8 cellular contexts compared by ENCODE assay signal in the genomic region with DNA sequence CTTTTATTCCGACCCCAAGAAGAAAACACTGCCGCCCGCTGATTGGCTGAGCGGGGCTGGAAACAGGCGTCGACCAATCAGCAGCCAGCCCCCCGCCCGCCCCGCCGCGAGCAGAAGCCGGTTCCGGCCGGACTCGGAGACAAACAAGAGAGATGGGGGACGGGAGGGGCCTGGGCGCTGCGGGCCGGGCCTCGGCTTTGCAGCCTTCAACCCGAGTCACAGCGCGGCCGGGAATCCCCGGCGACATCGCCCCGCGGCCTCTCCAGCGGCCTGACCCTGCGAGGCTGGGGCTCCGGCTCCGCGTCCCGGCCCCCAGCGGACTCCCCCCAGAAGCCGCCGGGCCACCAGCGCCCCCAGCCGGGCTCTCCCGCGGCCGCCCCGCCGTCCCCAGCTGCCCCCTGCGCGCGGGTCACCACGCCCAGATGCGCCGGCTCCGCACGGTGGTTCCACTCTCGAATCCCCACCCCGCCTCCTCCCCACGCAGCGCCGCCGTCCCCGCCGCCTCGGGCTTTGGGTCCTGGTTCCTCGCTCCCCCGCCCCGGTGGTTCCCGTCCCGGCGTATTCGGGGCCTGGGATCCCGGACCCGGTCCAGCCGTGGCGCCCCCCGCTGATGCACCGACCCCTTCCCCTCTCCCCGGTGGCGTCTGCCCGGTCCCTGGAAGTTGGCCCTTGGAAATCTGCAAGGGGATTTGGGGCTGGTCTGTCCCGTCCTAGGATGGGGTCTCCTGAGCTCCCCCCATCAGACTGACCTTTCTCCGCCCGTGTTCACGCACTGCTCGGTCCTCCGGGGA. TPM values are rescaled to one million over a fixed set of nuclear protein-coding genes. Genes with fewer than 3 reads are reported as not detected.
DNase-seq lines count a peak whose midpoint lies in the region; ATAC-seq, FAIRE-seq and TF ChIP-seq lines count a peak whose summit lies in the region.

No MANE protein-coding gene starts in this region.

- H3K4me1 ChIP-seq in pancreas (peaks cover 0 to 5% (median 4%) of the 10 kb centered on the region in 3 donors), thyroid gland (peaks cover 15 to 29% of the 10 kb centered on the region in 2 donors)

- H3K79me2 ChIP-seq in SU-DHL-6 (ENCODE audit: insufficient read depth, low read length) = peaks cover 35% of the 10 kb centered on the region

- H3K27ac ChIP-seq in SU-DHL-6 (ENCODE audit: low read depth, low read length) (peak overlapping the region; percentile 86), pancreas (peak overlapping the region; percentile 67 to 98 (median 88)), thyroid gland (peak overlapping the region; percentile 86 to 96 (median 95))

- H3F3A ChIP-seq in SU-DHL-6 (ENCODE audit: insufficient read depth) = peaks cover 18% of the 10 kb centered on the region

- H3K27me3 ChIP-seq in SU-DHL-6 (ENCODE audit: low read length) (no peaks in the 10 kb centered on the region), pancreas (no peaks in the 10 kb centered on the region), thyroid gland (no peaks in the 10 kb centered on the region)

- TF ChIP-seq CTCF in SU-DHL-6 (IDR thresholded peaks at IDR 0.05; ENCODE audit: insufficient read depth, low read length, poor library complexity, severe bottlenecking) (peak; percentile 31), pancreas (IDR thresholded peaks at IDR 0.05) (peak in 1 of 4 donors; percentile 10), thyroid gland (IDR thresholded peaks at IDR 0.05) (peak in 3 of 6 experiments; percentile 40 to 55 (median 48))

- FAIRE-seq in pancreas (lab: Jason Lieb, UNC) = no peak

- ATAC-seq in HG02610 (IDR thresholded peaks at IDR 0.05; ENCODE audit: unreplicated experiment) (peak; percentile 62), Right ventricle myocardium superior (ENCODE audit: poor library complexity) (peak; percentile 91), pancreas (peak; percentile 85 to 90 (median 89))

- H3K9me3 ChIP-seq in SU-DHL-6 (ENCODE audit: insufficient read depth, low read length) = no peaks in the 10 kb centered on the region
- H3K9me3 ChIP-seq in pancreas = no peaks in the 10 kb centered on the region
- no peaks in the 10 kb centered on the region for H3K9me3 ChIP-seq in thyroid gland

- peak in 1 of 2 donors; percentile 74 for TF ChIP-seq POLR2A in thyroid gland (IDR thresholded peaks at IDR 0.05)

- peak overlapping the region; percentile 20 for H2AFZ ChIP-seq in SU-DHL-6 (ENCODE audit: low read depth, low read length, severe bottlenecking)

- H3K36me3 ChIP-seq in SU-DHL-6 (ENCODE audit: low read length) (no peaks in the 10 kb centered on the region), pancreas (no peaks in the 10 kb centered on the region), thyroid gland (no peaks in the 10 kb centered on the region)

- H3K4me2 ChIP-seq in SU-DHL-6 (ENCODE audit: low read depth, low read length, poor library complexity, severe bottlenecking) = peak overlapping the region; percentile 85

- WGBS in pancreas, 2 donors = 1% methylated on average over 72 to 84 of the region's 84 CpGs
- WGBS in thyroid gland, 2 donors = 1% methylated on average over 16 to 18 of the region's 84 CpGs

- H3K4me3 ChIP-seq in GM08714 (ENCODE audit: low read length) = peak overlapping the region; percentile 72
- H3K4me3 ChIP-seq in SU-DHL-6 (ENCODE audit: insufficient read depth, low read length, poor library complexity, severe bottlenecking) = peak overlapping the region; percentile 79
- H3K4me3 ChIP-seq in pancreas = peak overlapping the region; percentile 44 to 93 (median 70)
- H3K4me3 ChIP-seq in thyroid gland (replicated peaks in 1 of 3) = peak overlapping the region; percentile 67 to 78 (median 75)

- H3K9me2 ChIP-seq in SU-DHL-6 (replicated peaks; ENCODE audit: insufficient read depth, low read length) = no peaks in the 10 kb centered on the region

- H3K9ac ChIP-seq in SU-DHL-6 (ENCODE audit: low read length) = peak overlapping the region; percentile 81

- intact Hi-C loops in Right ventricle myocardium superior (cut with DNase I) = loop anchor here (1.0 kb wide), 1 partner anchor 55 kb away; no protein-coding TSS in a partner anchor
- intact Hi-C loops in pancreas (cut with DNase I) = no loop called here
- intact Hi-C loops in thyroid gland (cut with DNase I) = no loop called here

- H4K20me1 ChIP-seq in SU-DHL-6 (ENCODE audit: low read depth, low read length) = no peaks in the 10 kb centered on the region

- peak; percentile 80 for DNase-seq in NCI-H128 (lab: John Stamatoyannopoulos, UW; ENCODE audit: unreplicated experiment)
- peak; percentile 86 for DNase-seq in activated naive CD8-positive, alpha-beta T cell treated with anti-CD3 and anti-CD28 coated beads, Interleukin-2, amount 50 U/mL, for 16 hours (ENCODE audit: low read depth, low spot score)
- peak; percentile 96 for DNase-seq in Right ventricle myocardium superior
- DNase-seq in pancreas = peak; percentile 88 to 97 (median 93)
- DNase-seq in thyroid gland = peak; percentile 98

RNA-seq across cellular contexts. Expression of a gene that starts 0.4 kb away (rescaled TPM):
- total RNA-seq in Right ventricle myocardium superior (4.2 TPM), pancreas (10 to 100 TPM in 3 of 6 donors, 1 to 10 TPM in 3; 2.6 to 14.5 (median 7.3) TPM), thyroid gland (10 to 100 TPM; 17.5 to 28.2 (median 23.9) TPM)
- polyA plus RNA-seq in pancreas = 10 to 100 TPM in 1 of 2 donors, 1 to 10 TPM in 1; 9.7 to 10.1 TPM

RNA-seq across cellular contexts. Expression of a gene that starts 16.5 kb away (rescaled TPM):
- total RNA-seq in Right ventricle myocardium superior (11.2 TPM), pancreas (1 to 10 TPM; 2.0 to 5.0 (median 3.1) TPM), thyroid gland (10 to 100 TPM; 31.6 to 52.0 (median 35.5) TPM)
- polyA plus RNA-seq in pancreas = 1 to 10 TPM; 8.1 to 8.6 TPM

RNA-seq across cellular contexts. Expression of a gene that starts 20.6 kb away (rescaled TPM):
- total RNA-seq in Right ventricle myocardium superior (74.6 TPM), pancreas (1 to 10 TPM; 6.6 to 9.0 (median 7.8) TPM), thyroid gland (100 to 1,000 TPM in 3 of 4 donors, 10 to 100 TPM in 1; 67.5 to 140 (median 124) TPM)
- 10 to 100 TPM; 13.7 to 14.4 TPM for polyA plus RNA-seq in pancreas

RNA-seq across cellular contexts. Expression of a gene that starts 55.6 kb away (rescaled TPM):
- total RNA-seq in Right ventricle myocardium superior = 125 TPM
- total RNA-seq in pancreas = 100 to 1,000 TPM in 3 of 6 donors, 10 to 100 TPM in 3; 88.8 to 129 (median 100.0) TPM
- 10 to 100 TPM; 78.9 to 93.1 TPM for polyA plus RNA-seq in pancreas
- total RNA-seq in thyroid gland = 100 to 1,000 TPM; 181 to 256 (median 242) TPM

Comparison
In these comparisons a context has a peak if more than half of its experiments do, and no peak if none do; other contexts are left out.
1. Peak in every context shown above with its lines: DNase-seq, ATAC-seq, H3K4me3 ChIP-seq and H3K27ac ChIP-seq.